In the genomic region with DNA sequence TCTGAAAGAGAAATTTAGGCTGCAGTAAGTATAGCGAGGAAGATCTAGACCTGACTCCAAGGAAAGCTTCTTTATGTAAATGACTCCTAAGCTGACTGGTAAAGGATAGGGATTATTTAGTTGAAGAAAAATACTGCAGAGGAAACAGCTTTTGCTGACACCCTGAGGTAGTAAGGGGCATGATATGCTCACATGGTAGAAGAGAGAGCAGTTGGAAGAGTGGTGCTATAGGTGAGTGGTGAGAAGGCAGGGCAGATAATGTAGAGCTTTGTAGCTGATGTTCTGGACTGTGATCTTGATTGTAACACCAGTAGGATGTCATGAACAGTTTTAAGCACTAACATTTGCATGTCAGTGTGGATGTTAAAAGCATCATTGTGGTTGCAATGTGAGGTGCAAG, we compare ENCODE assay signal across 15 cellular contexts.
DNase-seq lines count a peak whose midpoint lies in the region; ATAC-seq lines count a peak whose summit lies in the region.
"Had no signal": no experiment of that assay in that cellular context is flagged by ENCODE, and none has a peak within 500 bp of the region (broad histone marks: within the 10 kb centered on the region; RNA-seq: fewer than 3 reads in every experiment).

No MANE protein-coding gene starts in this region.

- no peak overlapping the region for H3K4me3 Mint-ChIP-seq in T-cell

- H3K27me3 Mint-ChIP-seq in T-cell, result no peaks in the 10 kb centered on the region

- no peaks in the 10 kb centered on the region for H3K36me3 Mint-ChIP-seq in T-cell

- H3K9me3 Mint-ChIP-seq in T-cell, result no peaks in the 10 kb centered on the region

- no peak overlapping the region for H3K27ac Mint-ChIP-seq in T-cell

- CTCF ChIA-PET in T-cell (lab: Charles Lee), result no interaction called here

- DNase-seq in NCI-H82 (lab: John Stamatoyannopoulos, UW), result peak; percentile 5
- DNase-seq in NCI-H82 treated with DMSO at 0.1 percent for 48 hours (lab: John Stamatoyannopoulos, UW; ENCODE audit: unreplicated experiment), result no peak
- DNase-seq in NCI-H69 (lab: John Stamatoyannopoulos, UW), result peak; percentile 36
- peak; percentile 5 for DNase-seq in left kidney (ENCODE audit: low read depth, low spot score)
- no peak for DNase-seq in inferior parietal cortex (ENCODE audit: extremely low spot score)
- DNase-seq in T-cell, result no peak
- no peak for DNase-seq in NCI-H345 treated with DMSO at 0.1 percent for 48 hours (lab: John Stamatoyannopoulos, UW; ENCODE audit: unreplicated experiment)
- DNase-seq: 8988T, DMS153, Kasumi-1, NCI-H2029 treated with DMSO at 0.1 percent for 48 hours, NCI-H524 treated with DMSO at 0.1 percent for 48 hours, SK-N-SH had no signal

- no peaks in the 10 kb centered on the region for H3K4me1 Mint-ChIP-seq in T-cell

- POLR2A ChIA-PET in T-cell (lab: Charles Lee), result interaction anchor here in 1 of 2 donors (0.6 kb wide), 1 partner anchor 29 kb away, joined by 3 read pairs; no protein-coding TSS in a partner anchor

- ATAC-seq in GM18873 (IDR thresholded peaks at IDR 0.05; ENCODE audit: low FRiP score, unreplicated experiment) (no peak), T-cell (replicated peaks in 1 of 4) (no peak)
- ATAC-seq: Right ventricle myocardium inferior had no signal

Comparison
In these comparisons a context has a peak if more than half of its experiments do, and no peak if none do; other contexts are left out.
1. DNase-seq: peak in NCI-H82 (single experiment), NCI-H69 (single experiment) and left kidney (single experiment); none in NCI-H82 treated with DMSO at 0.1 percent for 48 hours (single experiment), inferior parietal cortex (single experiment), T-cell (0 of 34) and NCI-H345 treated with DMSO at 0.1 percent for 48 hours (single experiment).